ENCODE assay signal across 8 cellular contexts in genomic region chr3:10055097-10055496, GRCh38. TPM values are rescaled to one million over a fixed set of nuclear protein-coding genes. Genes with fewer than 3 reads are reported as not detected.
"Had no signal": no experiment of that assay in that cellular context is flagged by ENCODE, and none has a peak within 500 bp of the region (broad histone marks: within the 10 kb centered on the region; RNA-seq: fewer than 3 reads in every experiment).

No MANE protein-coding gene starts in this region.

- H2AFZ ChIP-seq: GM23338 had no signal

- ATAC-seq: GM23338 had no signal

- H3K4me3 ChIP-seq: GM23338 had no signal

- FAIRE-seq: H1, H54, HTR-8/SVneo had no signal

- DNase-seq: H9, HCEC 1CT had no signal

- H3K4me2 ChIP-seq: GM23338 had no signal

RNA-seq across cellular contexts. Expression of gene FANCD2OS, which starts 53.0 kb away (rescaled TPM):
- total RNA-seq: GM23338, H1, H9, HT-29 had no signal
- polyA plus RNA-seq: H1, IgD-negative memory B cell had no signal
